Comparison of ENCODE assay signal across 17 cellular contexts in the genomic region with DNA sequence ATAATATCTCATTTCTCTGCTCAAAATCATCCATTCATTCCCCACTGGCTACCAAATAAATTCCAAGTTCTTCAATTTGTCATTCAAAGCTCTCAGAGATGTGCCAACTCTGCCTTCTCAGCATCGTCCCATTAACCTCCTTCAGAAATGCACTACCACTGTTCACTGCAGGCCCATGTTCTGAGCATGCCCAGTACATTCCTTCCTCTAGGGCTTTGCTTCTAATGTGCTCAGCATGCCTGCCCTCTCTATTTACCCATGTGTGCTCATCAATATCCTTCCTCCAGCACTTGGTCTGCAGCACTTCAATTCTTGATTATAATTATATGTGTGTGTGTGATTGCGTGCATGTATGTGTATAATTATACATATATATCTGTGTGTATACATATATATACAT. TPM values are rescaled to one million over a fixed set of nuclear protein-coding genes. Genes with fewer than 3 reads are reported as not detected.
DNase-seq lines count a peak whose midpoint lies in the region; ATAC-seq and TF ChIP-seq lines count a peak whose summit lies in the region.
"Had no signal": no experiment of that assay in that cellular context is flagged by ENCODE, and none has a peak within 500 bp of the region (broad histone marks: within the 10 kb centered on the region; RNA-seq: fewer than 3 reads in every experiment).

No MANE protein-coding gene starts in this region.

- in situ Hi-C loops in brain microvascular endothelial cell (cut with HindIII; ENCODE audit: low pct_ligation_motif_present, low sequenced_read_pairs): no loop called here

- no peaks in the 10 kb centered on the region for H3K36me3 Mint-ChIP-seq in H9 (ENCODE audit: insufficient read depth in 1 of 3, low read depth in 3 of 3)
- H3K36me3 Mint-ChIP-seq: memory B cell; stimulated activated naive B cell treated with anti-CD40 and anti-IgM and Interleukin-4, amounts not matched to agents 10 μg/mL and 1 μg/mL and 100 μg/mL, for 72 hours had no signal

- no peak overlapping the region for H3K4me2 ChIP-seq in H9 (ENCODE audit: insufficient read depth, insufficient read length, low read length)

- no peaks in the 10 kb centered on the region for H3K4me1 ChIP-seq in H9 (ENCODE audit: insufficient read depth, low read length)

- no CpG with 5 or more reads among the region's 2 CpGs for WGBS in H9 (ENCODE audit: extremely low coverage, insufficient read length, low lambda C conversion rate)

- H2AFZ ChIP-seq in H9 (ENCODE audit: low read length): no peak overlapping the region

- H3K14ac ChIP-seq in H9 (ENCODE audit: insufficient read depth, low read length): no peak overlapping the region

- H3K9me3 ChIP-seq in H9 (ENCODE audit: control insufficient read depth, low read depth, low read length): no peaks in the 10 kb centered on the region
- H3K9me3 ChIP-seq: MG63 had no signal

- H3K4ac ChIP-seq in H9 (ENCODE audit: low read depth, low read length): no peak overlapping the region

- H2AK5ac ChIP-seq in H9 (ENCODE audit: insufficient read length, low read length): no peak overlapping the region

- no peak overlapping the region for H2BK5ac ChIP-seq in H9 (ENCODE audit: insufficient read length, low read length)

- no peak overlapping the region for H3T11ph ChIP-seq in H9 (ENCODE audit: low read length)

- no peak overlapping the region for H2BK15ac ChIP-seq in H9 (ENCODE audit: low read depth, low read length)

- H3K27ac Mint-ChIP-seq in H9: no peak overlapping the region
- H3K27ac Mint-ChIP-seq: memory B cell; stimulated activated naive B cell treated with anti-CD40 and anti-IgM and Interleukin-4, amounts not matched to agents 10 μg/mL and 1 μg/mL and 100 μg/mL, for 72 hours had no signal

- no peak overlapping the region for H3K4me3 ChIP-seq in brain microvascular endothelial cell (ENCODE audit: low read depth, low read length)
- H3K4me3 ChIP-seq: MG63 had no signal

- H3K27ac ChIP-seq in H9 (ENCODE audit: insufficient read length, low read depth, low read length) (no peak overlapping the region), brain microvascular endothelial cell (no peak overlapping the region)

- H3K79me1 ChIP-seq in H9 (ENCODE audit: insufficient read depth, low read depth, low read length, poor library complexity, severe bottlenecking): no peaks in the 10 kb centered on the region

- H4K20me1 ChIP-seq in H9 (ENCODE audit: control insufficient read depth, insufficient read depth, insufficient read length): no peaks in the 10 kb centered on the region

- no peaks in the 10 kb centered on the region for H3K27me3 ChIP-seq in H9 (ENCODE audit: insufficient read depth, low read length)
- H3K27me3 ChIP-seq in brain microvascular endothelial cell (replicated peaks): no peaks in the 10 kb centered on the region
- H3K27me3 ChIP-seq: MG63 had no signal

- H3K18ac ChIP-seq in H9 (ENCODE audit: insufficient read length, low read depth, low read length): no peak overlapping the region

- H4K91ac ChIP-seq in H9 (ENCODE audit: insufficient read length, low read depth, low read length): no peak overlapping the region

- peak; percentile 60 for TF ChIP-seq CTCF in H9 (conservative IDR thresholded peaks at IDR 0.05)
- peak; percentile 65 for TF ChIP-seq CTCF in brain microvascular endothelial cell (IDR thresholded peaks at IDR 0.05; ENCODE audit: low read depth, low read length, missing control alignments)

- H4K5ac ChIP-seq in H9 (ENCODE audit: insufficient read length, low read depth, low read length): no peak overlapping the region

- no peaks in the 10 kb centered on the region; the same call in 1 of the 2 replicates for H3K27me3 Mint-ChIP-seq in H9 (ENCODE audit: low read depth)
- H3K27me3 Mint-ChIP-seq: memory B cell had no signal

- H2BK12ac ChIP-seq in H9 (ENCODE audit: insufficient read length, low read depth, low read length): no peak overlapping the region

- no peaks in the 10 kb centered on the region for H3K9me3 Mint-ChIP-seq in H9
- H3K9me3 Mint-ChIP-seq: memory B cell had no signal

- no peaks in the 10 kb centered on the region for H3K79me2 ChIP-seq in H9 (ENCODE audit: insufficient read depth, low read length)

- no peak overlapping the region for H3K9ac ChIP-seq in H9 (ENCODE audit: extremely low read depth, insufficient read length, low read length)

- H2BK120ac ChIP-seq in H9 (ENCODE audit: low read depth, low read length, poor library complexity, severe bottlenecking): no peak overlapping the region

- no peak overlapping the region for H3K4me3 Mint-ChIP-seq in H9
- H3K4me3 Mint-ChIP-seq: memory B cell; stimulated activated naive B cell treated with anti-CD40 and anti-IgM and Interleukin-4, amounts not matched to agents 10 μg/mL and 1 μg/mL and 100 μg/mL, for 72 hours had no signal

- no peak overlapping the region for H2BK20ac ChIP-seq in H9 (ENCODE audit: low read depth, low read length, poor library complexity, severe bottlenecking)

- H4K8ac ChIP-seq in H9 (replicated peaks; ENCODE audit: insufficient read length, low read depth, low read length): no peak overlapping the region

- H3K56ac ChIP-seq in H9 (ENCODE audit: insufficient read length, low read depth, low read length): no peak overlapping the region

- H3K4me1 Mint-ChIP-seq in H9: peaks cover 9 to 11% of the 10 kb centered on the region in 2 experiments

- H3K36me3 ChIP-seq in brain microvascular endothelial cell (replicated peaks): no peaks in the 10 kb centered on the region
- H3K36me3 ChIP-seq: MG63 had no signal

- no peak for ATAC-seq in HG03521 (IDR thresholded peaks at IDR 0.05; ENCODE audit: unreplicated experiment)
- ATAC-seq: stimulated activated naive B cell treated with anti-CD40 and anti-IgM and Interleukin-4, amounts not matched to agents 10 μg/mL and 1 μg/mL and 100 μg/mL, for 72 hours had no signal

- no peak overlapping the region for H3K23ac ChIP-seq in H9 (ENCODE audit: insufficient read length, low read depth, low read length)

- peak; percentile 27 for DNase-seq in AG08396 (ENCODE audit: low spot score)
- no peak for DNase-seq in H9
- DNase-seq in brain microvascular endothelial cell: peak; percentile 23
- DNase-seq in left kidney (ENCODE audit: low read depth, low spot score): peak; percentile 24
- no peak for DNase-seq in ecto neural progenitor cell (ENCODE audit: low spot score)
- no peak for DNase-seq in NCI-H526 treated with DMSO at 0.1 percent for 48 hours (lab: John Stamatoyannopoulos, UW)
- DNase-seq in NK-92 (lab: John Stamatoyannopoulos, UW; ENCODE audit: unreplicated experiment): no peak
- DNase-seq: effector CD4-positive, alpha-beta T cell; hippocampal formation; MG63; NCI-H226; SHP77; stimulated activated CD4-positive, alpha-beta T cell treated with anti-CD3 and anti-CD28 coated beads, Interleukin-2, amount 100 ng/mL, for 48 hours; stimulated activated naive B cell treated with anti-CD40 and anti-IgM and Interleukin-4, amounts not matched to agents 10 μg/mL and 1 μg/mL and 100 μg/mL, for 72 hours had no signal

- H3K23me2 ChIP-seq in H9 (ENCODE audit: insufficient read length, low read depth, low read length, poor library complexity, severe bottlenecking): no peaks in the 10 kb centered on the region

RNA-seq across cellular contexts. Expression of gene RGS8, which starts 36.1 kb away (rescaled TPM):
- total RNA-seq in H9 (2021): 0.07 TPM in 1 of 2 replicates, not detected in the other
- total RNA-seq: pulmonary artery endothelial cell had no signal

Comparison
In these comparisons a context has a peak if more than half of its experiments do, and no peak if none do; other contexts are left out.
1. DNase-seq: peak in AG08396 (single experiment), brain microvascular endothelial cell (single experiment) and left kidney (single experiment); none in H9 (single experiment), ecto neural progenitor cell (single experiment), NCI-H526 treated with DMSO at 0.1 percent for 48 hours (single experiment) and NK-92 (single experiment).